Comparison of ENCODE assay signal across 8 cellular contexts in the genomic region with DNA sequence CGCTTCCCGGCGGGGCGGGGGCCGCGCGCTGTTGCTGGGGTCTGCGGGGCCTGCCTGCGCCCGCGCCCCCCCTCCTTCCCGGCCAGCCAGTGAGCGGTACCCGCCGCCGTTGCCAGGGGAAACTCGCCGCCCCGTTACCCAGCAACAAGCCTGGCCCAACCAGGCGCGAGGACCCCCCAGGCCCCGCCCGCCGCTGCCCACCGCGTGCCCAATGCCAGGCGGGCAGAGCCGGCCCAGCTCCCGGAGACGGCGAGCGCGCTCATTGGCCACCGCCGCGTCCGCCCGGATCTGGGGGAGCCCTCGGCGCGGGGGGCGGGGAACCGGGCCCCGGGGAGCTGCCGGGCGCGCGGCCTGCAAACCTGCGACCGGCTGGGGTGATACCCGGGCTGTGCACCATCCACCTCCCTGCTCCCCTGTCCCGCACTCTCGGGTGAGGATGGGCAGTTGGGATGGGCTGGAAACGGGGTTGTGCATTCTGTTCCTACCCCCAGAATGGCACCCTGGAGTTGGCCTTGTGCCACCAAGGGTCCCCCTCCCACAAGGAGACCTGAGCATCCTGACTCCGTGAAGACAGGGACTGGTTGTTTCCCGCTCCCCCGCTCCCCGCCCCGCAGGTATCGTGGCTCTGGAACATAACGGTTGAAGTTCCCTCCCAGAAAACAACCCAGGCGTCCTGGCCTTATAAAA. TPM values are rescaled to one million over a fixed set of nuclear protein-coding genes. Genes with fewer than 3 reads are reported as not detected.
DNase-seq lines count a peak whose midpoint lies in the region; ATAC-seq, FAIRE-seq and TF ChIP-seq lines count a peak whose summit lies in the region.

No MANE protein-coding gene starts in this region.

- H3K36me3 ChIP-seq in gastroesophageal sphincter (no peaks in the 10 kb centered on the region), parathyroid adenoma (ENCODE audit: control insufficient read depth, insufficient read depth, low read length) (no peaks in the 10 kb centered on the region)

- H3K27ac ChIP-seq in gastroesophageal sphincter (peak overlapping the region in 3 of 4 donors; percentile 29 to 62 (median 52)), parathyroid adenoma (no peak overlapping the region)

- no peak for TF ChIP-seq POLR2A in gastroesophageal sphincter (IDR thresholded peaks at IDR 0.05)

- no peak overlapping the region for H2AFZ ChIP-seq in parathyroid adenoma

- FAIRE-seq in urothelium cell line (lab: Jason Lieb, UNC), result no peak

- peak; percentile 57 for ATAC-seq in gastroesophageal sphincter
- no peak for ATAC-seq in GM21528 (IDR thresholded peaks at IDR 0.05; ENCODE audit: low FRiP score, unreplicated experiment)
- no peak for ATAC-seq in HG03354 (IDR thresholded peaks at IDR 0.05; ENCODE audit: poor library complexity, severe bottlenecking, unreplicated experiment)

- H3K9me3 ChIP-seq in gastroesophageal sphincter (no peaks in the 10 kb centered on the region), parathyroid adenoma (ENCODE audit: control insufficient read depth, low read length) (no peaks in the 10 kb centered on the region)

- H3K79me2 ChIP-seq in parathyroid adenoma, result no peaks in the 10 kb centered on the region

- TF ChIP-seq CTCF in gastroesophageal sphincter (IDR thresholded peaks at IDR 0.05) (no peak), parathyroid adenoma (IDR thresholded peaks at IDR 0.05) (no peak)

- H3K9ac ChIP-seq in parathyroid adenoma, result no peak overlapping the region

- no peaks in the 10 kb centered on the region for H3K27me3 ChIP-seq in gastroesophageal sphincter
- no peaks in the 10 kb centered on the region for H3K27me3 ChIP-seq in parathyroid adenoma (ENCODE audit: control insufficient read depth, insufficient read depth, low read length)

- WGBS in gastroesophageal sphincter (ENCODE audit: low coverage in 1 of 2), 2 donors, result no CpG with 5 or more reads among the region's 62 CpGs

- peak overlapping the region; percentile 57 for H3K4me2 ChIP-seq in parathyroid adenoma (ENCODE audit: low read length)

- no peak for TF ChIP-seq EP300 in gastroesophageal sphincter (IDR thresholded peaks at IDR 0.05)

- H3K4me1 ChIP-seq in gastroesophageal sphincter (peaks cover 0 to 56% (median 31%) of the 10 kb centered on the region in 3 donors), parathyroid adenoma (peaks cover 12% of the 10 kb centered on the region)

- DNase-seq in ELR (ENCODE audit: low read depth) (peak; percentile 61), NCI-H2196 treated with DMSO at 0.1 percent for 48 hours (lab: John Stamatoyannopoulos, UW; ENCODE audit: unreplicated experiment) (peak; percentile 27), activated gamma-delta T cell (lab: John Stamatoyannopoulos, UW) (peak; percentile 75), urothelium cell line (ENCODE audit: low spot score) (no peak)

- H3K4me3 ChIP-seq in gastroesophageal sphincter (peak overlapping the region; percentile 3 to 48), parathyroid adenoma (ENCODE audit: low read depth, low read length) (peak overlapping the region; percentile 27)

RNA-seq across cellular contexts. Expression of a gene that starts 8.8 kb away (rescaled TPM):
- 10 to 100 TPM in 2 of 4 donors, 1 to 10 TPM in 2; 3.6 to 11.4 (median 10.2) TPM for total RNA-seq in gastroesophageal sphincter

RNA-seq across cellular contexts. Expression of a gene that starts 16.6 kb away (rescaled TPM):
- 10 to 100 TPM; 17.3 to 36.9 (median 28.5) TPM for total RNA-seq in gastroesophageal sphincter

RNA-seq across cellular contexts. Expression of a gene that starts 34.9 kb away (rescaled TPM):
- total RNA-seq in gastroesophageal sphincter, result 10 to 100 TPM in 2 of 4 donors, 1 to 10 TPM in 2; 5.0 to 14.7 (median 11.7) TPM
